Comparison of ENCODE assay signal across 7 cellular contexts in the genomic region with DNA sequence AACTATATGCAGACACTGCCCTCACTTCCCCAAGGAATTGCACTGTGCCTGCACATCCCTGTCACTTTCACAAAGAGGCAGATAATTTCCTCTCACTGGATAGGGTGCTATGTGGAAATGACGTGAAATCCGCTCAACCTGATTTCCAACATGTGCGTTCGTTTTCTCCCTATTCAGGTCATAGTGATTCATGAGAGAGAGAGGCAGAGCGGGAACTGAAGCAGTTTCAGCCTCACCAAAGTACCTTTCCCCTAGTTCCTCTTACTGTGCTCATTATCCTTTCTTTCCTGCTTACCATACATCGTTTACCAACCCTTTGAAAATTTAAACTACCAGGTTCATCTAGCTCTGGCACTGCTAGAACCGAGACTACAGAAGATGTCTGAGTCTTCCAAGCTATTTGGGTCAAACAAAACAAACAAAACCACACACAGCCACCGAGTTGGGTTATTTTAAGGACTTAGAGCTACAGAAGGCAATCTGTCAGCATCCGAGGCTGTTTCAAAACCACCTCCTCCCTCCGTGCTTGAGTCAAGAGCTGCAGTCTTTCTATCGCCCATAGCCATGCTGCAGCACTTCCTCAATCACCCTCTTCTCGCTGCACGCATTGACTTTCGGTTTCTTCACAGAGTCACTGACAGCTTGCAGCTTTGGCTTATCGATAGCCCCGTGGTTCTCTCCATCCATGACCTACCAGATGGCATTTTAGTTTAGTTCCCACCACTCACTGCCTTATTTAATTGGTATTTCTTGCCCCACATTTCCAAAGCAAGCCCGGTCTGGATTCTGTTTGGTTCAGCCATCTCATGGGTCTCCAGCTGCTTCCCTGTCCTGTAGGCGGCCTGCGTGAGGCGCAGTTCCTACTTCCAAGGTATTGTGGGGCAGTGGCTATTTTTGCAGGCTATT.
DNase-seq lines count a peak whose midpoint lies in the region; ATAC-seq and TF ChIP-seq lines count a peak whose summit lies in the region.

No MANE protein-coding gene starts in this region.

- H3K4me1 ChIP-seq in effector memory CD4-positive, alpha-beta T cell (ENCODE audit: control insufficient read depth, insufficient read depth, low read length, poor library complexity, severe bottlenecking), result peaks cover 4% of the 10 kb centered on the region
- H3K4me1 ChIP-seq in parathyroid adenoma (no peaks in the 10 kb centered on the region), transverse colon (no peaks in the 10 kb centered on the region)

- TF ChIP-seq EP300 in transverse colon (IDR thresholded peaks at IDR 0.05; ENCODE audit: low read depth), result no peak

- 48 to 65% methylated on average over 12 to 20 of the region's 20 CpGs for WGBS in transverse colon (ENCODE audit: low coverage in 1 of 2), 2 donors

- DNase-seq in NCI-H2081 treated with DMSO at 0.1 percent for 48 hours (lab: John Stamatoyannopoulos, UW), result peak; percentile 58
- peak; percentile 70 for DNase-seq in activated CD4-positive, alpha-beta T cell treated with anti-CD3 and anti-CD28 coated beads for 48 hours
- DNase-seq in effector memory CD4-positive, alpha-beta T cell, result peak; percentile 6 to 37 (median 18)
- peak; percentile 33 for DNase-seq in transverse colon

- no peaks in the 10 kb centered on the region for H3K79me2 ChIP-seq in parathyroid adenoma

- in situ Hi-C loops in transverse colon (cut with MboI; ENCODE audit: low pct_ligation_motif_present in 1 of 4, low pct_unique_long_range_greater_than_20kb in 1 of 4, low sequenced_read_pairs in 3 of 4), result no loop called here

- H3K4me3 ChIP-seq in effector memory CD4-positive, alpha-beta T cell (ENCODE audit: insufficient read depth, low read depth, low read length, poor library complexity, severe bottlenecking), result peak overlapping the region; percentile 57
- peak overlapping the region; percentile 71 for H3K4me3 ChIP-seq in parathyroid adenoma (ENCODE audit: low read depth, low read length)
- H3K4me3 ChIP-seq in transverse colon, result peak overlapping the region in 3 of 4 donors; percentile 9 to 37 (median 21)

- TF ChIP-seq CTCF in parathyroid adenoma (IDR thresholded peaks at IDR 0.05) (no peak), transverse colon (IDR thresholded peaks at IDR 0.05) (no peak)

- H3K4me2 ChIP-seq in parathyroid adenoma (ENCODE audit: low read length), result peak overlapping the region; percentile 77

- H3K9ac ChIP-seq in parathyroid adenoma, result no peak overlapping the region

- H3K27me3 ChIP-seq in effector memory CD4-positive, alpha-beta T cell (replicated peaks; ENCODE audit: control insufficient read depth, insufficient read depth, low read length, poor library complexity, severe bottlenecking), result no peaks in the 10 kb centered on the region
- no peaks in the 10 kb centered on the region for H3K27me3 ChIP-seq in parathyroid adenoma (ENCODE audit: control insufficient read depth, insufficient read depth, low read length)
- H3K27me3 ChIP-seq in transverse colon, result no peaks in the 10 kb centered on the region

- intact Hi-C loops in transverse colon (cut with DNase I; ENCODE audit: low total_unique reads), result no loop called here

- H2AFZ ChIP-seq in parathyroid adenoma, result peak overlapping the region; percentile 46

- no peaks in the 10 kb centered on the region for H3K36me3 ChIP-seq in effector memory CD4-positive, alpha-beta T cell (ENCODE audit: control insufficient read depth, insufficient read depth, low read length)
- no peaks in the 10 kb centered on the region for H3K36me3 ChIP-seq in parathyroid adenoma (ENCODE audit: control insufficient read depth, insufficient read depth, low read length)
- H3K36me3 ChIP-seq in transverse colon, result no peaks in the 10 kb centered on the region

- peak; percentile 96 for ATAC-seq in GM18520 (IDR thresholded peaks at IDR 0.05; ENCODE audit: unreplicated experiment)
- ATAC-seq in HG02885 (IDR thresholded peaks at IDR 0.05; ENCODE audit: poor library complexity, unreplicated experiment), result peak; percentile 93

- H3K27ac ChIP-seq in effector memory CD4-positive, alpha-beta T cell (ENCODE audit: insufficient read depth, low read length, poor library complexity, severe bottlenecking), result peak overlapping the region; percentile 68
- H3K27ac ChIP-seq in parathyroid adenoma (peak overlapping the region; percentile 59), transverse colon (peak overlapping the region; percentile 43 to 66 (median 57))

- H3K9me3 ChIP-seq in effector memory CD4-positive, alpha-beta T cell (ENCODE audit: control insufficient read depth, low read length), result no peaks in the 10 kb centered on the region
- H3K9me3 ChIP-seq in parathyroid adenoma (ENCODE audit: control insufficient read depth, low read length), result no peaks in the 10 kb centered on the region
- H3K9me3 ChIP-seq in transverse colon, result no peaks in the 10 kb centered on the region

- no peak for TF ChIP-seq POLR2A in transverse colon (IDR thresholded peaks at IDR 0.05)

Comparison
In these comparisons a context has a peak if more than half of its experiments do, and no peak if none do; other contexts are left out.
1. Peak in every context shown above with its lines: DNase-seq, ATAC-seq, H3K4me3 ChIP-seq and H3K27ac ChIP-seq.
2. DNase-seq: peak in every context shown above with its lines; median percentile 70 in activated CD4-positive, alpha-beta T cell treated with anti-CD3 and anti-CD28 coated beads for 48 hours; 58 in NCI-H2081 treated with DMSO at 0.1 percent for 48 hours; 33 in transverse colon; 18 in effector memory CD4-positive, alpha-beta T cell.
3. H3K4me3 ChIP-seq: peak in every context shown above with its lines; median percentile 71 in parathyroid adenoma; 57 in effector memory CD4-positive, alpha-beta T cell; 21 in transverse colon.